2 cellular contexts compared by ENCODE assay signal in genomic region chr17:78356163-78356713, GRCh38.
A peak's percentile ranks its signal among the peaks of the same experiment; 100 is the strongest.
TF ChIP-seq lines count a peak whose summit lies in the region.

No MANE protein-coding gene starts in this region.

TF ChIP-seq in GM23338, 12 proteins besides CTCF, POLR2A, EP300 and RAD21:
- TF ChIP-seq CREB1 (CRISPR knock-in tag; IDR thresholded peaks at IDR 0.05; ENCODE audit: low read depth) (peak; percentile 77), ZNF114 (CRISPR knock-in tag; IDR thresholded peaks at IDR 0.05) (no peak), POLR2AphosphoS5 (IDR thresholded peaks at IDR 0.05; ENCODE audit: low read depth) (peak; percentile 56; the same call in 1 of the 2 replicates)

TF ChIP-seq in H1, 55 proteins besides CTCF, POLR2A, EP300 and RAD21:
- peak; percentile 97 for TF ChIP-seq RXRA (IDR thresholded peaks at IDR 0.05; ENCODE audit: insufficient read depth, low read depth, low read length)
- TF ChIP-seq CREB1 (IDR thresholded peaks at IDR 0.05) = peak; percentile 77
- TF ChIP-seq SP1 (IDR thresholded peaks at IDR 0.05; ENCODE audit: low read depth, low read length) = peak; percentile 49; the same call in 1 of the 2 replicates
- peak; percentile 36; the same call in 1 of the 2 replicates for TF ChIP-seq TAF1 (IDR thresholded peaks at IDR 0.05; ENCODE audit: low read depth, low read length)
- no peak for TF ChIP-seq RNF2 (IDR thresholded peaks at IDR 0.05; ENCODE audit: borderline replicate concordance, low read depth, low read length, missing control alignments, poor library complexity, severe bottlenecking)
- TF ChIP-seq SP2 (IDR thresholded peaks at IDR 0.05; ENCODE audit: low read length) = no peak
- TF ChIP-seq BCL11A (IDR thresholded peaks at IDR 0.05; ENCODE audit: low read depth in 2 of 2, low read length in 2 of 2) = peak in 1 of 2 experiments; percentile 28
- peak; percentile 48; the same call in 1 of the 2 replicates for TF ChIP-seq KDM1A (IDR thresholded peaks at IDR 0.05; ENCODE audit: borderline replicate concordance, low read length)
- no peak for TF ChIP-seq EGR1 (IDR thresholded peaks at IDR 0.05; ENCODE audit: borderline replicate concordance, low read depth, low read length)
- peak; percentile 52 for TF ChIP-seq CTBP2 (IDR thresholded peaks at IDR 0.05; ENCODE audit: borderline replicate concordance, insufficient read depth, insufficient read length, low read length)
- peak; percentile 56 for TF ChIP-seq NANOG (IDR thresholded peaks at IDR 0.05; ENCODE audit: insufficient read depth, low read depth, low read length, poor library complexity, severe bottlenecking)
- TF ChIP-seq EZH2 (IDR thresholded peaks at IDR 0.05; ENCODE audit: low read depth, low read length, severe bottlenecking) = no peak
- TF ChIP-seq SIN3A (conservative IDR thresholded peaks at IDR 0.05 in 1 of 2, IDR thresholded peaks at IDR 0.05 in 1 of 2; ENCODE audit: low read depth in 1 of 2, low read length in 2 of 2) = peak; percentile 67 to 90; a peak in 2 of 4 replicates
- peak; percentile 73 for TF ChIP-seq MAX (IDR thresholded peaks at IDR 0.05)
- 0 out of 2 replicates have a peak, but pooled peaks have one; percentile 64 for TF ChIP-seq TCF12 (IDR thresholded peaks at IDR 0.05; ENCODE audit: low read depth, low read length)
- TF ChIP-seq HDAC2 (IDR thresholded peaks at IDR 0.05; ENCODE audit: borderline replicate concordance in 1 of 2, low read depth in 2 of 2, low read length in 2 of 2) = peak; percentile 69 to 74; a peak in 1 of 4 replicates
- peak; percentile 59 for TF ChIP-seq ASH2L (IDR thresholded peaks at IDR 0.05; ENCODE audit: low read length)
- TF ChIP-seq CHD2 (IDR thresholded peaks at IDR 0.05; ENCODE audit: low read length) = no peak
- TF ChIP-seq KDM5A (IDR thresholded peaks at IDR 0.05; ENCODE audit: low read length) = no peak
- peak; percentile 60; the same call in 1 of the 2 replicates for TF ChIP-seq ATF2 (IDR thresholded peaks at IDR 0.05; ENCODE audit: low read length)
- 0 out of 2 replicates have a peak, but pooled peaks have one; percentile 31 for TF ChIP-seq JUND (IDR thresholded peaks at IDR 0.05; ENCODE audit: low read length)
